Comparison of ENCODE assay signal across 1 cellular context in genomic region chr17:10313037-10313672, GRCh38.
A peak's percentile ranks its signal among the peaks of the same experiment; 100 is the strongest.
TF ChIP-seq lines count a peak whose summit lies in the region.

No MANE protein-coding gene starts in this region.

TF ChIP-seq in K562, 482 proteins besides CTCF, POLR2A, EP300 and RAD21:
- TF ChIP-seq ZNF316 (IDR thresholded peaks at IDR 0.05) = peak; percentile 53
- no peak for TF ChIP-seq STAG1 (CRISPR knock-in tag; IDR thresholded peaks at IDR 0.05; ENCODE audit: borderline replicate concordance)
- TF ChIP-seq MAFF (IDR thresholded peaks at IDR 0.05; ENCODE audit: low read length) = peak; percentile 59
- TF ChIP-seq SIRT6 (IDR thresholded peaks at IDR 0.05; ENCODE audit: low read depth, low read length) = no peak
- no peak for TF ChIP-seq ZNF778 (CRISPR knock-in tag; IDR thresholded peaks at IDR 0.05)
- TF ChIP-seq CTCFL (IDR thresholded peaks at IDR 0.05; ENCODE audit: borderline replicate concordance, insufficient read depth, low read depth, low read length, poor library complexity, severe bottlenecking) = no peak
- TF ChIP-seq KLF13 (tag; IDR thresholded peaks at IDR 0.05; ENCODE audit: borderline replicate concordance, low read depth) = no peak
- 0 out of 2 replicates have a peak, but pooled peaks have one; percentile 27 for TF ChIP-seq C11orf30 (IDR thresholded peaks at IDR 0.05; ENCODE audit: low read depth)
- TF ChIP-seq MAFG (tag; conservative IDR thresholded peaks at IDR 0.05) = peak; percentile 34; the same call in 1 of the 2 replicates
- no peak for TF ChIP-seq SUPT5H (IDR thresholded peaks at IDR 0.05)
- no peak for TF ChIP-seq ATF1 (CRISPR knock-in tag; IDR thresholded peaks at IDR 0.05)
- no peak for TF ChIP-seq ATF1 (tag; IDR thresholded peaks at IDR 0.05)
